Comparison of ENCODE assay signal across 16 cellular contexts in genomic region chrX:54776987-54777672, GRCh38. TPM values are rescaled to one million over a fixed set of nuclear protein-coding genes. Genes with fewer than 3 reads are reported as not detected.
DNase-seq lines count a peak whose midpoint lies in the region; ATAC-seq and TF ChIP-seq lines count a peak whose summit lies in the region.
"Had no signal": no experiment of that assay in that cellular context is flagged by ENCODE, and none has a peak within 500 bp of the region (broad histone marks: within the 10 kb centered on the region; RNA-seq: fewer than 3 reads in every experiment).

No MANE protein-coding gene starts in this region.

- no peak overlapping the region for H3K4me3 ChIP-seq in GM12865 (ENCODE audit: low read depth, low read length)
- H3K4me3 ChIP-seq: A549, GM12878 had no signal

- no peaks in the 10 kb centered on the region for H3K36me3 Mint-ChIP-seq in activated T-cell treated with anti-CD3 and anti-CD28 coated beads, Interleukin-2, amount 50 U/mL, for 72 hours (ENCODE audit: insufficient read depth in 2 of 2)
- H3K36me3 Mint-ChIP-seq in activated T-cell treated with anti-CD3 and anti-CD28 coated beads, Interleukin-2, amount 50 U/mL, for 24 hours (ENCODE audit: low read depth): no peaks in the 10 kb centered on the region
- H3K36me3 Mint-ChIP-seq in activated T-helper 17 cell treated with anti-CD3 and anti-CD28 coated beads, Interleukin-2, amount 50 U/mL, for 72 hours (ENCODE audit: low read depth): no peaks in the 10 kb centered on the region
- H3K36me3 Mint-ChIP-seq in nephron (ENCODE audit: low read depth): no peaks in the 10 kb centered on the region

- peak; percentile 34 to 48 for ATAC-seq in activated T-cell treated with anti-CD3 and anti-CD28 coated beads, Interleukin-2, amount 50 U/mL, for 72 hours (replicated peaks in 1 of 2)
- peak; percentile 28 for ATAC-seq in activated T-helper 17 cell treated with anti-CD3 and anti-CD28 coated beads, Interleukin-2, amount 50 U/mL, for 72 hours (replicated peaks)
- ATAC-seq in HG02852 (IDR thresholded peaks at IDR 0.05; ENCODE audit: unreplicated experiment): no peak
- ATAC-seq: A549, GM12878 had no signal

- no peak for DNase-seq in activated T-cell treated with anti-CD3 and anti-CD28 coated beads, Interleukin-2, amount 50 U/mL, for 72 hours
- DNase-seq in activated T-cell treated with anti-CD3 and anti-CD28 coated beads, Interleukin-2, amount 50 U/mL, for 24 hours: no peak
- DNase-seq in GM12865 (ENCODE audit: low read depth) (peak; percentile 39), NCI-H187 treated with DMSO at 0.1 percent for 48 hours (lab: John Stamatoyannopoulos, UW) (no peak), SHP77 (lab: John Stamatoyannopoulos, UW) (no peak)
- DNase-seq: DMS53, H9, Kasumi-1, NCI-H1417, NCI-H2029, NCI-H510A treated with DMSO at 0.1 percent for 48 hours had no signal

- H3K4me3 Mint-ChIP-seq in activated T-cell treated with anti-CD3 and anti-CD28 coated beads, Interleukin-2, amount 50 U/mL, for 72 hours: no peak overlapping the region
- no peak overlapping the region for H3K4me3 Mint-ChIP-seq in activated T-cell treated with anti-CD3 and anti-CD28 coated beads, Interleukin-2, amount 50 U/mL, for 24 hours
- H3K4me3 Mint-ChIP-seq in activated T-helper 17 cell treated with anti-CD3 and anti-CD28 coated beads, Interleukin-2, amount 50 U/mL, for 72 hours: no peak overlapping the region
- H3K4me3 Mint-ChIP-seq in nephron: no peak overlapping the region
- H3K4me3 Mint-ChIP-seq: H9 had no signal

- H3K27me3 Mint-ChIP-seq in activated T-cell treated with anti-CD3 and anti-CD28 coated beads, Interleukin-2, amount 50 U/mL, for 72 hours (ENCODE audit: low read depth): peaks cover 27% of the 10 kb centered on the region
- H3K27me3 Mint-ChIP-seq in activated T-cell treated with anti-CD3 and anti-CD28 coated beads, Interleukin-2, amount 50 U/mL, for 24 hours: peaks cover 48% of the 10 kb centered on the region
- H3K27me3 Mint-ChIP-seq in activated T-helper 17 cell treated with anti-CD3 and anti-CD28 coated beads, Interleukin-2, amount 50 U/mL, for 72 hours: peaks cover under 1% of the 10 kb centered on the region
- H3K27me3 Mint-ChIP-seq in nephron (ENCODE audit: low read depth): no peaks in the 10 kb centered on the region

- H3K4me1 Mint-ChIP-seq in activated T-cell treated with anti-CD3 and anti-CD28 coated beads, Interleukin-2, amount 50 U/mL, for 72 hours (ENCODE audit: low read depth): peaks cover 6% of the 10 kb centered on the region
- H3K4me1 Mint-ChIP-seq in activated T-cell treated with anti-CD3 and anti-CD28 coated beads, Interleukin-2, amount 50 U/mL, for 24 hours (ENCODE audit: low read depth): peaks cover 11% of the 10 kb centered on the region
- H3K4me1 Mint-ChIP-seq in activated T-helper 17 cell treated with anti-CD3 and anti-CD28 coated beads, Interleukin-2, amount 50 U/mL, for 72 hours: no peaks in the 10 kb centered on the region
- peaks cover 32% of the 10 kb centered on the region for H3K4me1 Mint-ChIP-seq in nephron

- H3K9me3 Mint-ChIP-seq in activated T-cell treated with anti-CD3 and anti-CD28 coated beads, Interleukin-2, amount 50 U/mL, for 72 hours: no peaks in the 10 kb centered on the region
- H3K9me3 Mint-ChIP-seq in activated T-cell treated with anti-CD3 and anti-CD28 coated beads, Interleukin-2, amount 50 U/mL, for 24 hours: no peaks in the 10 kb centered on the region
- no peaks in the 10 kb centered on the region for H3K9me3 Mint-ChIP-seq in activated T-helper 17 cell treated with anti-CD3 and anti-CD28 coated beads, Interleukin-2, amount 50 U/mL, for 72 hours
- peaks cover 12% of the 10 kb centered on the region for H3K9me3 Mint-ChIP-seq in nephron

- H3K27ac Mint-ChIP-seq in activated T-cell treated with anti-CD3 and anti-CD28 coated beads, Interleukin-2, amount 50 U/mL, for 72 hours: no peak overlapping the region
- H3K27ac Mint-ChIP-seq in activated T-cell treated with anti-CD3 and anti-CD28 coated beads, Interleukin-2, amount 50 U/mL, for 24 hours: no peak overlapping the region
- H3K27ac Mint-ChIP-seq in activated T-helper 17 cell treated with anti-CD3 and anti-CD28 coated beads, Interleukin-2, amount 50 U/mL, for 72 hours: no peak overlapping the region
- H3K27ac Mint-ChIP-seq in nephron: peak overlapping the region; percentile 42 to 100 (median 99)
- H3K27ac Mint-ChIP-seq: H9 had no signal

- TF ChIP-seq CTCF in GM12865 (IDR thresholded peaks at IDR 0.05; ENCODE audit: insufficient read depth, low read depth, low read length, missing control alignments) (no peak), nephron (IDR thresholded peaks at IDR 0.05; ENCODE audit: unreplicated experiment in 3 of 3) (no peak)

RNA-seq across cellular contexts. Expression of gene ITIH6, which starts 20.9 kb away (rescaled TPM):
- total RNA-seq in activated T-cell treated with anti-CD3 and anti-CD28 coated beads, Interleukin-2, amount 50 U/mL, for 72 hours: not detected
- total RNA-seq in activated T-helper 17 cell treated with anti-CD3 and anti-CD28 coated beads, Interleukin-2, amount 50 U/mL, for 72 hours: not detected
- total RNA-seq: GM12878, H9 had no signal

RNA-seq across cellular contexts. Expression of gene MAGED2, which starts 30.4 kb away (rescaled TPM):
- 10 to 100 TPM; 49.7 to 54.1 TPM for total RNA-seq in activated T-cell treated with anti-CD3 and anti-CD28 coated beads, Interleukin-2, amount 50 U/mL, for 72 hours
- total RNA-seq in activated T-helper 17 cell treated with anti-CD3 and anti-CD28 coated beads, Interleukin-2, amount 50 U/mL, for 72 hours: 10 to 100 TPM; 40.8 to 54.8 TPM

Comparison
In these comparisons a context has a peak if more than half of its experiments do, and no peak if none do; other contexts are left out.
1. H3K27ac Mint-ChIP-seq: peak in nephron (3 of 3); none in activated T-cell treated with anti-CD3 and anti-CD28 coated beads, Interleukin-2, amount 50 U/mL, for 72 hours (single experiment), activated T-cell treated with anti-CD3 and anti-CD28 coated beads, Interleukin-2, amount 50 U/mL, for 24 hours (single experiment) and activated T-helper 17 cell treated with anti-CD3 and anti-CD28 coated beads, Interleukin-2, amount 50 U/mL, for 72 hours (single experiment).